In genomic region chr7:92949748-92950147, GRCh38 we compare ENCODE assay signal across 14 cellular contexts.
"Had no signal": no experiment of that assay in that cellular context is flagged by ENCODE, and none has a peak within 500 bp of the region (broad histone marks: within the 10 kb centered on the region; RNA-seq: fewer than 3 reads in every experiment).

No MANE protein-coding gene starts in this region.

- H3K4me3 Mint-ChIP-seq: dendritic cell treated with granulocyte-macrophage colony-stimulating factor and Interleukin-4, amounts not matched to agents 40 ng/mL and 50 ng/mL, for 4 days; immature natural killer cell; memory B cell; naive thymus-derived CD4-positive, alpha-beta T cell; nephron progenitor cell; type B pancreatic cell had no signal

- ATAC-seq: foreskin keratinocyte; lower lobe of right lung; naive thymus-derived CD4-positive, alpha-beta T cell; sciatic nerve had no signal

- H3K27ac Mint-ChIP-seq: dendritic cell treated with granulocyte-macrophage colony-stimulating factor and Interleukin-4, amounts not matched to agents 40 ng/mL and 50 ng/mL, for 4 days; immature natural killer cell; memory B cell; naive thymus-derived CD4-positive, alpha-beta T cell; nephron progenitor cell; type B pancreatic cell had no signal

- H3K27me3 Mint-ChIP-seq: dendritic cell treated with granulocyte-macrophage colony-stimulating factor and Interleukin-4, amounts not matched to agents 40 ng/mL and 50 ng/mL, for 4 days; memory B cell; type B pancreatic cell had no signal

- H3K9me3 Mint-ChIP-seq: dendritic cell treated with granulocyte-macrophage colony-stimulating factor and Interleukin-4, amounts not matched to agents 40 ng/mL and 50 ng/mL, for 4 days; immature natural killer cell; memory B cell; nephron progenitor cell had no signal

- H3K36me3 Mint-ChIP-seq: immature natural killer cell, memory B cell, type B pancreatic cell had no signal

- DNase-seq: foreskin keratinocyte; immature natural killer cell; left ventricle myocardium inferior; lower lobe of right lung; naive thymus-derived CD4-positive, alpha-beta T cell; nephron progenitor cell; stimulated activated CD4-positive, alpha-beta T cell treated with anti-CD3 and anti-CD28 coated beads, Interleukin-12 subunit alpha, Interleukin-12 subunit beta, amount 100 ng/mL, for 4 hours; stimulated activated naive CD4-positive, alpha-beta T cell; stomach; substantia nigra had no signal

- H3K4me1 Mint-ChIP-seq: immature natural killer cell, memory B cell had no signal
